In genomic region chr3:8301977-8302589, GRCh38 we compare ENCODE assay signal across 9 cellular contexts.
A peak's percentile ranks its signal among the peaks of the same experiment; 100 is the strongest.
DNase-seq lines count a peak whose midpoint lies in the region; ATAC-seq, FAIRE-seq and TF ChIP-seq lines count a peak whose summit lies in the region.
"Had no signal": no experiment of that assay in that cellular context is flagged by ENCODE, and none has a peak within 500 bp of the region (broad histone marks: within the 10 kb centered on the region; RNA-seq: fewer than 3 reads in every experiment).

No MANE protein-coding gene starts in this region.

- no peak for TF ChIP-seq POLR2A in NB4 (IDR thresholded peaks at IDR 0.05; ENCODE audit: extremely low read depth, insufficient read length)

- no peak overlapping the region for H3K27ac ChIP-seq in astrocyte (ENCODE audit: low read depth, low read length)

- H3K36me3 ChIP-seq in astrocyte (ENCODE audit: insufficient read depth, low read length), result no peaks in the 10 kb centered on the region

- H3K9ac ChIP-seq in astrocyte (ENCODE audit: low read length), result no peak overlapping the region

- H3K27me3 ChIP-seq in astrocyte (ENCODE audit: insufficient read depth, low read length), result no peaks in the 10 kb centered on the region

- H3K9me3 Mint-ChIP-seq in astrocyte (ENCODE audit: unreplicated experiment), result peaks cover 2% of the 10 kb centered on the region
- H3K9me3 Mint-ChIP-seq: T-helper 1 cell treated with Interleukin-12 subunit alpha and Interleukin-12 subunit beta and Interleukin-4 antibody, amounts not matched to agents 30 μg/mL and 1 μg/mL, for 36 hours had no signal

- H4K20me1 ChIP-seq in astrocyte (ENCODE audit: insufficient read depth, low read length), result no peaks in the 10 kb centered on the region

- peak; percentile 60 for FAIRE-seq in astrocyte (lab: Jason Lieb, UNC)

- DNase-seq in D341Med (ENCODE audit: low spot score), result peak; percentile 63
- DNase-seq in NB4 (ENCODE audit: low read depth), result peak; percentile 59
- peak; percentile 33 for DNase-seq in astrocyte (ENCODE audit: low read depth)
- DNase-seq in inferior parietal cortex (ENCODE audit: extremely low spot score), result peak; percentile 74
- DNase-seq in stromal cell of bone marrow (ENCODE audit: low read depth), result peak; percentile 32
- DNase-seq in DMS79 treated with DMSO at 0.1 percent for 48 hours (lab: John Stamatoyannopoulos, UW), result no peak

- no peaks in the 10 kb centered on the region for H3K9me3 ChIP-seq in astrocyte (ENCODE audit: insufficient read depth, low read depth, low read length)

- TF ChIP-seq CTCF in NB4 (IDR thresholded peaks at IDR 0.05; ENCODE audit: low read depth, low read length), result peak; percentile 59
- peak; percentile 76 for TF ChIP-seq CTCF in astrocyte (IDR thresholded peaks at IDR 0.05; ENCODE audit: insufficient read depth, low read depth, low read length)

- no peaks in the 10 kb centered on the region for H3K4me1 ChIP-seq in astrocyte (ENCODE audit: insufficient read depth, low read length)

- no peak overlapping the region for H3K27ac Mint-ChIP-seq in astrocyte (ENCODE audit: unreplicated experiment)
- H3K27ac Mint-ChIP-seq: T-helper 1 cell treated with Interleukin-12 subunit alpha and Interleukin-12 subunit beta and Interleukin-4 antibody, amounts not matched to agents 30 μg/mL and 1 μg/mL, for 36 hours had no signal

- peaks cover 13% of the 10 kb centered on the region for H3K27me3 Mint-ChIP-seq in astrocyte (ENCODE audit: low read depth, unreplicated experiment)

- H3K4me2 ChIP-seq in astrocyte (ENCODE audit: low read length), result no peak overlapping the region

- H2AFZ ChIP-seq in astrocyte (ENCODE audit: low read depth, low read length), result no peak overlapping the region

- no peaks in the 10 kb centered on the region for H3K79me2 ChIP-seq in astrocyte (ENCODE audit: insufficient read depth, low read length)

- H3K4me3 Mint-ChIP-seq in astrocyte (ENCODE audit: unreplicated experiment), result no peak overlapping the region
- H3K4me3 Mint-ChIP-seq: T-helper 1 cell treated with Interleukin-12 subunit alpha and Interleukin-12 subunit beta and Interleukin-4 antibody, amounts not matched to agents 30 μg/mL and 1 μg/mL, for 36 hours had no signal

- H3K4me3 ChIP-seq in NB4 (ENCODE audit: low read depth, low read length), result no peak overlapping the region
- no peak overlapping the region for H3K4me3 ChIP-seq in astrocyte (ENCODE audit: insufficient read depth, low read depth, low read length)

- no peaks in the 10 kb centered on the region for H3K36me3 Mint-ChIP-seq in astrocyte (ENCODE audit: low read depth, unreplicated experiment)

- peak; percentile 60 for ATAC-seq in GM19468 (IDR thresholded peaks at IDR 0.05; ENCODE audit: extremely low read depth, unreplicated experiment)
- ATAC-seq in GM21619 (IDR thresholded peaks at IDR 0.05; ENCODE audit: unreplicated experiment), result no peak

- H3K4me1 Mint-ChIP-seq in astrocyte (ENCODE audit: low read depth, unreplicated experiment), result no peaks in the 10 kb centered on the region
